25 cellular contexts compared by ENCODE assay signal in the genomic region with DNA sequence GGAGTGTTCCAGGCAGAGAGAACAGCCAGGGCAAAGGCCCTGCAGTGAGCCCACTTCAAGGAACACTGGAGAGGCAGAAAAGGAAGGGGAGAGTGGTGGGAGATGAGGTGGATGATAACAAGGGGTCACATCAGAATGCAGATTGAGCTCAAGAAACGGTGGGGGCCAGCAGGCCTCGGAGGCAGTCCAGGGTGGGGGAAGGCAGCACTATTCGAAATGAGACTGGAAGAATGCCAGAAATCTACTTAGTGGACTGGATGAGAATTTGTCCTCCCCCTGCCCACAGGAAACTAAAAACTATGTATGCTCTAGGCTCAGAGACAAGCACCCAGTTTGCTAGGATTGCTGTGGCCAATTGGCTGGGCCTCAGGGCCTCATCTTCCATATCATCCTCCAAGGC.
"Had no signal": no experiment of that assay in that cellular context is flagged by ENCODE, and none has a peak within 500 bp of the region (broad histone marks: within the 10 kb centered on the region; RNA-seq: fewer than 3 reads in every experiment).

No MANE protein-coding gene starts in this region.

- H3K36me3 Mint-ChIP-seq: activated naive CD4-positive, alpha-beta T cell treated with anti-CD3 and anti-CD28 coated beads, Interleukin-2, amount 50 U/mL, for 72 hours; mesothelial cell of epicardium; natural killer cell; T-cell had no signal

- H3K27me3 Mint-ChIP-seq: stimulated activated naive CD8-positive, alpha-beta T cell treated with anti-CD3 and anti-CD28 coated beads, Interleukin-15, Interleukin-2, amounts not matched to agents 100 ng/mL and 50 ng/mL, for 24 hours; T-cell had no signal

- ATAC-seq: activated CD8-positive, alpha-beta T cell treated with anti-CD3 and anti-CD28 coated beads, Interleukin-2, amount 10 ng/mL, durations not matched to agents 7 days and 5 days; activated naive CD4-positive, alpha-beta T cell treated with anti-CD3 and anti-CD28 coated beads, Interleukin-2, amount 50 U/mL, for 72 hours; left lobe of liver; natural killer cell; T-cell; upper lobe of right lung had no signal

- H3K27ac ChIP-seq: ascending aorta, epithelial cell of prostate, thyroid gland, upper lobe of right lung, WERI-Rb-1 had no signal

- DNase-seq: activated CD4-positive, alpha-beta T cell treated with anti-CD3 and anti-CD28 coated beads for 1 hour; activated CD4-positive, alpha-beta T cell treated with anti-CD3 and anti-CD28 coated beads, Interleukin-2, amount 50 U/mL, for 1 hour; activated CD8-positive, alpha-beta T cell treated with anti-CD3 and anti-CD28 coated beads, Interleukin-2, amount 10 ng/mL, durations not matched to agents 7 days and 5 days; activated gamma-delta T cell treated with Interleukin-2 at 50 U/mL for 16 hours; cortex of kidney; endodermal cell; heart right ventricle; kidney; natural killer cell; stimulated activated CD4-positive, alpha-beta T cell treated with anti-CD3 and anti-CD28 coated beads, Interleukin-12 subunit alpha, Interleukin-12 subunit beta, amount 100 ng/mL, for 4 hours; substantia nigra; T-cell; thyroid gland; upper lobe of right lung; WERI-Rb-1 had no signal

- H3K9me3 Mint-ChIP-seq: activated naive CD4-positive, alpha-beta T cell treated with anti-CD3 and anti-CD28 coated beads, Interleukin-2, amount 50 U/mL, for 72 hours; activated T-helper 1 cell treated with anti-CD3 and anti-CD28 coated beads, Interleukin-12 subunit alpha, Interleukin-12 subunit beta, Interleukin-2, Interleukin-4 antibody, amounts not matched to agents 30 ng/mL and 10 ng/mL and 1 ng/mL, durations not matched to agents 14 hours and 24 hours and 36 hours; endodermal cell; mesothelial cell of epicardium; stimulated activated naive CD8-positive, alpha-beta T cell treated with anti-CD3 and anti-CD28 coated beads, Interleukin-15, Interleukin-2, amounts not matched to agents 100 ng/mL and 50 ng/mL, for 24 hours; T-cell; T-helper 2 cell treated with Interferon-gamma antibody and Interleukin-4, amounts not matched to agents 5 μg/mL and 100 μg/mL, for 36 hours had no signal

- H3K27ac Mint-ChIP-seq: activated CD8-positive, alpha-beta T cell treated with anti-CD3 and anti-CD28 coated beads, Interleukin-2, amount 10 ng/mL, durations not matched to agents 7 days and 5 days; activated naive CD4-positive, alpha-beta T cell treated with anti-CD3 and anti-CD28 coated beads, Interleukin-2, amount 50 U/mL, for 72 hours; activated T-helper 1 cell treated with anti-CD3 and anti-CD28 coated beads, Interleukin-12 subunit alpha, Interleukin-12 subunit beta, Interleukin-2, Interleukin-4 antibody, amounts not matched to agents 30 ng/mL and 10 ng/mL and 1 ng/mL, durations not matched to agents 14 hours and 24 hours and 36 hours; endodermal cell; mesothelial cell of epicardium; natural killer cell; stimulated activated naive CD8-positive, alpha-beta T cell treated with anti-CD3 and anti-CD28 coated beads, Interleukin-15, Interleukin-2, amounts not matched to agents 100 ng/mL and 50 ng/mL, for 24 hours; T-cell; T-helper 2 cell treated with Interferon-gamma antibody and Interleukin-4, amounts not matched to agents 5 μg/mL and 100 μg/mL, for 36 hours had no signal

- H3K4me3 ChIP-seq: ascending aorta, breast epithelium, heart right ventricle, thyroid gland, upper lobe of right lung had no signal

- H3K4me1 ChIP-seq: ascending aorta, breast epithelium, upper lobe of right lung had no signal

- H3K4me3 Mint-ChIP-seq: activated CD8-positive, alpha-beta T cell treated with anti-CD3 and anti-CD28 coated beads, Interleukin-2, amount 10 ng/mL, durations not matched to agents 7 days and 5 days; activated T-helper 1 cell treated with anti-CD3 and anti-CD28 coated beads, Interleukin-12 subunit alpha, Interleukin-12 subunit beta, Interleukin-2, Interleukin-4 antibody, amounts not matched to agents 30 ng/mL and 10 ng/mL and 1 ng/mL, durations not matched to agents 14 hours and 24 hours and 36 hours; endodermal cell; mesothelial cell of epicardium; natural killer cell; stimulated activated naive CD8-positive, alpha-beta T cell treated with anti-CD3 and anti-CD28 coated beads, Interleukin-15, Interleukin-2, amounts not matched to agents 100 ng/mL and 50 ng/mL, for 24 hours; T-cell; T-helper 2 cell treated with Interferon-gamma antibody and Interleukin-4, amounts not matched to agents 5 μg/mL and 100 μg/mL, for 36 hours had no signal

- H3K36me3 ChIP-seq: ascending aorta, breast epithelium, heart right ventricle, thyroid gland, upper lobe of right lung, WERI-Rb-1 had no signal

- H3K9me3 ChIP-seq: ascending aorta, breast epithelium, heart right ventricle, thyroid gland, upper lobe of right lung had no signal

- FAIRE-seq: kidney, TTC549 had no signal

- H3K4me1 Mint-ChIP-seq: natural killer cell, T-cell had no signal

- H3K27me3 ChIP-seq: ascending aorta, breast epithelium, heart right ventricle, thyroid gland, upper lobe of right lung had no signal
